11 cellular contexts compared by ENCODE assay signal in the genomic region with DNA sequence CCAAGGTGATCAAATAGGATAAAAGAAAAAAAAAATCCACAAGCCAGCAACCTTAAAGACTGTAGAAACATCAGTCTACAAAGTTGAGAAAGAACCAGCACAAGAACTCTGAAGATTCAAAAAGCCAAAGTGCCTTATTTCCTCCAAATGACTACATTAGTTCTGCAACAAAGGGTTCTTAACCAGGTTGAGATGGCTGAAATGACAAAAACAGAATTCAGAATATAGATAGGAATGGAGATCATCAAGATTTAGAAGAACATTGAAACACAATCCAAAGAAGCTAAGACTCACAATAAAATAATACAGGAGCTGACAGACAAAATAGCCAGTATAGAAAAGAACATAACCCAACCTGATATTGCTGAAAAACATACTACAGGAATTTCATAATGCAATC.
"Had no signal": no experiment of that assay in that cellular context is flagged by ENCODE, and none has a peak within 500 bp of the region (broad histone marks: within the 10 kb centered on the region; RNA-seq: fewer than 3 reads in every experiment).

No MANE protein-coding gene starts in this region.

- H3K4me3 Mint-ChIP-seq: GM23338, H9, HFFc6 had no signal

- H3K27ac ChIP-seq: GM23248 had no signal

- H3K27ac Mint-ChIP-seq: GM23338, H9, HFFc6 had no signal

- H3K9me3 ChIP-seq: HAP-1 had no signal

- ATAC-seq: GM23338, HCT116 had no signal

- DNase-seq: GM23248, GOT3, H7, H9, HCEC 1CT, HFFc6 had no signal

- H3K4me1 ChIP-seq: HAP-1 had no signal

- H2AFZ ChIP-seq: GM23248, GM23338 had no signal

- H3K9me3 Mint-ChIP-seq: HFFc6 had no signal

- H3K4me3 ChIP-seq: GM23248, GM23338, HAP-1 had no signal

- H3K9ac ChIP-seq: GM23248 had no signal

- FAIRE-seq: H1, H54 had no signal

- H3K36me3 ChIP-seq: HAP-1 had no signal

- H3K4me2 ChIP-seq: GM23338 had no signal
